Comparison of ENCODE assay signal across 12 cellular contexts in genomic region chr18:74528913-74529312, GRCh38. TPM values are rescaled to one million over a fixed set of nuclear protein-coding genes. Genes with fewer than 3 reads are reported as not detected.
"Had no signal": no experiment of that assay in that cellular context is flagged by ENCODE, and none has a peak within 500 bp of the region (broad histone marks: within the 10 kb centered on the region; RNA-seq: fewer than 3 reads in every experiment).

No MANE protein-coding gene starts in this region.

- DNase-seq: activated CD4-positive, alpha-beta memory T cell treated with anti-CD3 and anti-CD28 coated beads for 36 hours; activated CD4-positive, CD25-positive, alpha-beta regulatory T cell treated with anti-CD3 and anti-CD28 coated beads, Interleukin-2, amount 50 U/mL, for 72 hours; activated gamma-delta T cell; esophagus squamous epithelium; foreskin fibroblast; left colon; naive B cell; small intestine; transverse colon had no signal

- H3K27ac Mint-ChIP-seq: activated CD4-positive, alpha-beta memory T cell treated with anti-CD3 and anti-CD28 coated beads for 36 hours; activated naive CD8-positive, alpha-beta T cell; naive B cell had no signal

- H3K9me3 ChIP-seq: esophagus squamous epithelium, transverse colon had no signal

- H3K27me3 Mint-ChIP-seq: activated CD4-positive, alpha-beta memory T cell treated with anti-CD3 and anti-CD28 coated beads for 36 hours; activated naive CD8-positive, alpha-beta T cell had no signal

- ATAC-seq: left colon had no signal

- H3K36me3 ChIP-seq: esophagus squamous epithelium, transverse colon had no signal

- H3K4me3 Mint-ChIP-seq: activated CD4-positive, alpha-beta memory T cell treated with anti-CD3 and anti-CD28 coated beads for 36 hours; activated naive CD8-positive, alpha-beta T cell; naive B cell had no signal

- H3K4me1 ChIP-seq: esophagus squamous epithelium, parathyroid adenoma had no signal

- H3K27ac ChIP-seq: esophagus squamous epithelium, parathyroid adenoma, transverse colon had no signal

- H3K9me3 Mint-ChIP-seq: activated CD4-positive, alpha-beta memory T cell treated with anti-CD3 and anti-CD28 coated beads for 36 hours; naive B cell had no signal

- H3K27me3 ChIP-seq: esophagus squamous epithelium, transverse colon had no signal

- H3K36me3 Mint-ChIP-seq: activated CD4-positive, alpha-beta memory T cell treated with anti-CD3 and anti-CD28 coated beads for 36 hours; activated naive CD8-positive, alpha-beta T cell; naive B cell had no signal

- H3K4me3 ChIP-seq: esophagus squamous epithelium, lung, transverse colon had no signal

RNA-seq across cellular contexts. Expression of gene CNDP1, which starts 5.4 kb away (rescaled TPM):
- total RNA-seq: activated CD4-positive, alpha-beta memory T cell treated with anti-CD3 and anti-CD28 coated beads for 36 hours; esophagus squamous epithelium; left colon; lung; transverse colon had no signal
